Comparison of ENCODE assay signal across 18 cellular contexts in genomic region chr1:37755290-37755689, GRCh38. TPM values are rescaled to one million over a fixed set of nuclear protein-coding genes. Genes with fewer than 3 reads are reported as not detected.
DNase-seq lines count a peak whose midpoint lies in the region; FAIRE-seq and TF ChIP-seq lines count a peak whose summit lies in the region.
"Had no signal": no experiment of that assay in that cellular context is flagged by ENCODE, and none has a peak within 500 bp of the region (broad histone marks: within the 10 kb centered on the region; RNA-seq: fewer than 3 reads in every experiment).

No MANE protein-coding gene starts in this region.

- H3K27me3 ChIP-seq in astrocyte (ENCODE audit: insufficient read depth, low read length): peaks cover 56% of the 10 kb centered on the region
- H3K27me3 ChIP-seq in thyroid gland: peaks cover 13% of the 10 kb centered on the region

- 63 to 81% methylated on average over 1 of the region's 1 CpG for WGBS in thyroid gland, 2 donors

- no peak for TF ChIP-seq POLR2A in thyroid gland (IDR thresholded peaks at IDR 0.05)

- intact Hi-C loops in thyroid gland (cut with DNase I): no loop called here

- H3K4me1 Mint-ChIP-seq in activated naive CD4-positive, alpha-beta T cell treated with anti-CD3 and anti-CD28 coated beads, Interleukin-2, amount 10 ng/mL, durations not matched to agents 7 days and 5 days: peaks cover 8% of the 10 kb centered on the region
- H3K4me1 Mint-ChIP-seq in astrocyte (ENCODE audit: low read depth, unreplicated experiment): no peaks in the 10 kb centered on the region

- CTCF ChIA-PET in activated naive CD4-positive, alpha-beta T cell treated with anti-CD3 and anti-CD28 coated beads, Interleukin-2, amount 10 ng/mL, durations not matched to agents 7 days and 5 days (lab: Charles Lee): no interaction called here

- no peak overlapping the region for H3K9ac ChIP-seq in astrocyte (ENCODE audit: low read length)
- H3K9ac ChIP-seq: BLaER1, GM23248 had no signal

- H3K4me3 ChIP-seq in astrocyte (ENCODE audit: insufficient read depth, low read depth, low read length) (no peak overlapping the region), thyroid gland (replicated peaks in 1 of 3) (no peak overlapping the region)
- H3K4me3 ChIP-seq: BLaER1, cardiac muscle cell, GM23248, vagina had no signal

- peaks cover 61% of the 10 kb centered on the region for H3K27me3 Mint-ChIP-seq in activated naive CD4-positive, alpha-beta T cell treated with anti-CD3 and anti-CD28 coated beads, Interleukin-2, amount 10 ng/mL, durations not matched to agents 7 days and 5 days
- peaks cover 28% of the 10 kb centered on the region for H3K27me3 Mint-ChIP-seq in astrocyte (ENCODE audit: low read depth, unreplicated experiment)

- no peaks in the 10 kb centered on the region for H3K36me3 ChIP-seq in astrocyte (ENCODE audit: insufficient read depth, low read length)
- H3K36me3 ChIP-seq in thyroid gland: no peaks in the 10 kb centered on the region
- H3K36me3 ChIP-seq: BLaER1, cardiac muscle cell, vagina had no signal

- H3K9me3 ChIP-seq in astrocyte (ENCODE audit: insufficient read depth, low read depth, low read length) (no peaks in the 10 kb centered on the region), thyroid gland (no peaks in the 10 kb centered on the region)
- H3K9me3 ChIP-seq: BLaER1, vagina had no signal

- no peaks in the 10 kb centered on the region for H3K4me1 ChIP-seq in astrocyte (ENCODE audit: insufficient read depth, low read length)
- H3K4me1 ChIP-seq in thyroid gland: no peaks in the 10 kb centered on the region
- H3K4me1 ChIP-seq: BLaER1, vagina had no signal

- H3K27ac ChIP-seq in astrocyte (ENCODE audit: low read depth, low read length): no peak overlapping the region
- no peak overlapping the region for H3K27ac ChIP-seq in thyroid gland
- H3K27ac ChIP-seq: BLaER1, cardiac muscle cell, GM23248, vagina had no signal

- H3K27ac Mint-ChIP-seq in activated naive CD4-positive, alpha-beta T cell treated with anti-CD3 and anti-CD28 coated beads, Interleukin-2, amount 10 ng/mL, durations not matched to agents 7 days and 5 days: no peak overlapping the region
- peak overlapping the region; percentile 69 for H3K27ac Mint-ChIP-seq in astrocyte (ENCODE audit: unreplicated experiment)
- H3K27ac Mint-ChIP-seq: IgD-negative memory B cell, WTC11 had no signal

- no peak for FAIRE-seq in astrocyte (lab: Jason Lieb, UNC)
- FAIRE-seq: endometrium, GM18507 had no signal

- no peak overlapping the region for H3K4me2 ChIP-seq in astrocyte (ENCODE audit: low read length)
- H3K4me2 ChIP-seq: BLaER1 had no signal

- TF ChIP-seq CTCF in GM20000 (IDR thresholded peaks at IDR 0.05; ENCODE audit: extremely low read depth, missing control alignments): no peak
- TF ChIP-seq CTCF in astrocyte (IDR thresholded peaks at IDR 0.05; ENCODE audit: insufficient read depth, low read depth, low read length): no peak
- no peak for TF ChIP-seq CTCF in thyroid gland (IDR thresholded peaks at IDR 0.05)

- H2AFZ ChIP-seq in astrocyte (ENCODE audit: low read depth, low read length): no peak overlapping the region
- H2AFZ ChIP-seq: GM23248 had no signal

- H3K36me3 Mint-ChIP-seq in activated naive CD4-positive, alpha-beta T cell treated with anti-CD3 and anti-CD28 coated beads, Interleukin-2, amount 10 ng/mL, durations not matched to agents 7 days and 5 days: no peaks in the 10 kb centered on the region
- no peaks in the 10 kb centered on the region for H3K36me3 Mint-ChIP-seq in astrocyte (ENCODE audit: low read depth, unreplicated experiment)
- H3K36me3 Mint-ChIP-seq: IgD-negative memory B cell, WTC11 had no signal

- H3K9me3 Mint-ChIP-seq in activated naive CD4-positive, alpha-beta T cell treated with anti-CD3 and anti-CD28 coated beads, Interleukin-2, amount 10 ng/mL, durations not matched to agents 7 days and 5 days: no peaks in the 10 kb centered on the region
- peaks cover 2% of the 10 kb centered on the region for H3K9me3 Mint-ChIP-seq in astrocyte (ENCODE audit: unreplicated experiment)
- H3K9me3 Mint-ChIP-seq: IgD-negative memory B cell, WTC11 had no signal

- H4K20me1 ChIP-seq in astrocyte (ENCODE audit: insufficient read depth, low read length): no peaks in the 10 kb centered on the region
- H4K20me1 ChIP-seq: BLaER1 had no signal

- no peak overlapping the region for H3K4me3 Mint-ChIP-seq in activated naive CD4-positive, alpha-beta T cell treated with anti-CD3 and anti-CD28 coated beads, Interleukin-2, amount 10 ng/mL, durations not matched to agents 7 days and 5 days
- H3K4me3 Mint-ChIP-seq in astrocyte (ENCODE audit: unreplicated experiment): no peak overlapping the region

- no peaks in the 10 kb centered on the region for H3K79me2 ChIP-seq in astrocyte (ENCODE audit: insufficient read depth, low read length)

- DNase-seq in activated naive CD4-positive, alpha-beta T cell treated with Interleukin-2 at 50 U/mL for 16 hours: peak; percentile 22
- DNase-seq in activated naive CD4-positive, alpha-beta T cell treated with anti-CD3 and anti-CD28 coated beads, Interleukin-2, amount 10 ng/mL, durations not matched to agents 7 days and 5 days: no peak
- DNase-seq in GM20000 (ENCODE audit: low spot score) (peak; percentile 72), astrocyte (ENCODE audit: low read depth) (no peak), SIG-M5 (lab: John Stamatoyannopoulos, UW) (no peak), thyroid gland (no peak), NCI-H187 (lab: John Stamatoyannopoulos, UW) (no peak)
- peak; percentile 36 for DNase-seq in stimulated activated CD4-positive, alpha-beta T cell treated with anti-CD3 and anti-CD28 coated beads, Interleukin-4, amount 100 ng/mL, for 24 hours
- DNase-seq: GM23248, NCI-H1105 had no signal

RNA-seq across cellular contexts. Expression of gene EPHA10, which starts 9.6 kb away (rescaled TPM):
- total RNA-seq in astrocyte (0.31 TPM in 1 of 2 replicates, not detected in the other), thyroid gland (under 1 TPM in 3 of 4 donors, not detected in 1; 0.11 to 0.54 (median 0.54) TPM)
- total RNA-seq: cardiac muscle cell, GM23248, mononuclear cell had no signal

RNA-seq across cellular contexts. Expression of gene MANEAL, which starts 38.4 kb away (rescaled TPM):
- 0.67 and 1.4 TPM in 2 replicates for total RNA-seq in astrocyte
- total RNA-seq in thyroid gland: 1 to 10 TPM; 2.6 to 4.3 (median 3.5) TPM

RNA-seq across cellular contexts. Expression of gene C1orf122, which starts 52.3 kb away (rescaled TPM):
- total RNA-seq in astrocyte: 69.6 and 70.0 TPM in 2 replicates
- 100 to 1,000 TPM in 1 of 4 donors, 10 to 100 TPM in 3; 35.4 to 164 (median 69.9) TPM for total RNA-seq in thyroid gland

RNA-seq across cellular contexts. Expression of gene YRDC, which starts 52.7 kb away (rescaled TPM):
- total RNA-seq in astrocyte (25.9 and 28.1 TPM in 2 replicates), thyroid gland (10 to 100 TPM in 2 of 4 donors, 1 to 10 TPM in 2; 7.1 to 15.6 (median 10.9) TPM)

Comparison
In these comparisons a context has a peak if more than half of its experiments do, and no peak if none do; other contexts are left out.
1. DNase-seq: peak in activated naive CD4-positive, alpha-beta T cell treated with Interleukin-2 at 50 U/mL for 16 hours (single experiment), GM20000 (single experiment) and stimulated activated CD4-positive, alpha-beta T cell treated with anti-CD3 and anti-CD28 coated beads, Interleukin-4, amount 100 ng/mL, for 24 hours (single experiment); none in activated naive CD4-positive, alpha-beta T cell treated with anti-CD3 and anti-CD28 coated beads, Interleukin-2, amount 10 ng/mL, durations not matched to agents 7 days and 5 days (single experiment), astrocyte (single experiment), SIG-M5 (single experiment), thyroid gland (0 of 2) and NCI-H187 (0 of 2).